ENCODE assay signal across 8 cellular contexts in genomic region chr19:47230122-47230920, GRCh38. TPM values are rescaled to one million over a fixed set of nuclear protein-coding genes. Genes with fewer than 3 reads are reported as not detected.
DNase-seq lines count a peak whose midpoint lies in the region; ATAC-seq and TF ChIP-seq lines count a peak whose summit lies in the region.

No MANE protein-coding gene starts in this region.

- H4K20me1 ChIP-seq in GM23248 (ENCODE audit: insufficient read depth), result no peaks in the 10 kb centered on the region

- H3K36me3 ChIP-seq in GM23248 (ENCODE audit: low read depth) (no peaks in the 10 kb centered on the region; the same call in 1 of the 2 replicates), psoas muscle (ENCODE audit: insufficient read depth in 1 of 2, low read depth in 1 of 2) (peaks cover 0 to 4% of the 10 kb centered on the region in 2 donors)

- POLR2A ChIA-PET in RWPE1 (lab: Yijun Ruan, JAX; ENCODE audit: low non-redundant PET), result no interaction called here

- H3K27me3 ChIP-seq in GM23248 (replicated peaks; ENCODE audit: insufficient read depth) (no peaks in the 10 kb centered on the region), psoas muscle (ENCODE audit: insufficient read depth in 3 of 3, low read length in 2 of 3) (no peaks in the 10 kb centered on the region)

- H3K4me3 ChIP-seq in GM23248 (peak overlapping the region; percentile 83), psoas muscle (peak overlapping the region; percentile 99)

- peaks cover 35% of the 10 kb centered on the region for H3K79me2 ChIP-seq in GM23248 (ENCODE audit: insufficient read depth)

- H3K9ac ChIP-seq in GM23248, result peak overlapping the region; percentile 85

- no peaks in the 10 kb centered on the region for H3K9me2 ChIP-seq in GM23248 (ENCODE audit: insufficient read depth)

- in situ Hi-C loops in GM23248 (cut with MboI), result no loop called here

- peaks cover 32% of the 10 kb centered on the region for H3F3A ChIP-seq in GM23248 (ENCODE audit: insufficient read depth)

- 1 to 2% methylated on average over 63 of the region's 82 CpGs for WGBS in GM23248 (ENCODE audit: low coverage in 1 of 2, low lambda C conversion rate in 2 of 2, missing lambda C conversion rate in 2 of 2), 2 experiments
- WGBS in psoas muscle, 3 donors, result 1 to 3% (median 1%) methylated on average over 34 to 82 of the region's 82 CpGs

- DNase-seq in AML-193 (lab: John Stamatoyannopoulos, UW), result peak; percentile 9 to 10
- DNase-seq in GM23248, result peak; percentile 75
- peak; percentile 47 for DNase-seq in RWPE1 (ENCODE audit: low spot score)
- DNase-seq in activated naive CD8-positive, alpha-beta T cell treated with anti-CD3 and anti-CD28 coated beads, Interleukin-2, amount 50 U/mL, for 16 hours (ENCODE audit: low read depth, low spot score), result peak; percentile 53
- DNase-seq in left ventricle myocardium superior, result peak; percentile 82
- peak; percentile 77 to 89 for DNase-seq in psoas muscle
- no peak for DNase-seq in SKM-1 treated with dmso at 0.1 percent for 144 hours (lab: John Stamatoyannopoulos, UW; ENCODE audit: unreplicated experiment)

- CTCF ChIA-PET in RWPE1 (lab: Yijun Ruan, JAX), result interaction anchor here (0.6 kb wide), 1 partner anchor 17 kb away, joined by 3 read pairs; no protein-coding TSS in a partner anchor

- peak; percentile 94 for TF ChIP-seq CTCF in RWPE1 (conservative IDR thresholded peaks at IDR 0.05; ENCODE audit: low read depth)
- TF ChIP-seq CTCF in psoas muscle (IDR thresholded peaks at IDR 0.05), result peak; percentile 94

- peak overlapping the region; percentile 87 for H3K4me2 ChIP-seq in GM23248 (ENCODE audit: unreplicated experiment)

- H3K27ac ChIP-seq in GM23248, result peak overlapping the region; percentile 92
- peak overlapping the region; percentile 99 for H3K27ac ChIP-seq in RWPE1
- peak overlapping the region; percentile 100 for H3K27ac ChIP-seq in psoas muscle

- H3K4me1 ChIP-seq in GM23248 (ENCODE audit: insufficient read depth) (peaks cover 21% of the 10 kb centered on the region; the same call in 1 of the 2 replicates), psoas muscle (peaks cover 13% of the 10 kb centered on the region)

- no peaks in the 10 kb centered on the region for H3K9me3 ChIP-seq in GM23248 (ENCODE audit: low read depth)
- no peaks in the 10 kb centered on the region for H3K9me3 ChIP-seq in psoas muscle

- ATAC-seq in left ventricle myocardium superior, result no peak
- peak in 2 of 4 donors; percentile 2 to 9 for ATAC-seq in psoas muscle
- no peak for ATAC-seq in GM21529 (IDR thresholded peaks at IDR 0.05; ENCODE audit: unreplicated experiment)

- intact Hi-C loops in left ventricle myocardium superior (cut with micrococcal nuclease) (no loop called here), psoas muscle (cut with DNase I) (no loop called here)

- H2AFZ ChIP-seq in GM23248, result no peak overlapping the region; the same call in 1 of the 2 replicates

RNA-seq across cellular contexts. Expression of gene BBC3, which starts 0.7 kb away (rescaled TPM):
- total RNA-seq in GM23248 (2014; rRNA removed; shearing (Covaris generic)), result 11.9 and 14.6 TPM in 2 replicates
- polyA plus RNA-seq in GM23248 (2016; fragmentation: Nextera tagmentation; extraction: Ambion mirVana) (6.2 and 6.3 TPM in 2 replicates), psoas muscle (1 to 10 TPM; 2.7 to 6.6 (median 2.9) TPM)
- total RNA-seq in left ventricle myocardium superior (5.1 TPM), psoas muscle (10 to 100 TPM in 1 of 4 donors, 1 to 10 TPM in 3; 2.7 to 32.5 (median 4.7) TPM)

RNA-seq across cellular contexts. Expression of gene CCDC9, which starts 26.0 kb away (rescaled TPM):
- total RNA-seq in GM23248 (2014; rRNA removed; shearing (Covaris generic)), result 7.3 and 11.1 TPM in 2 replicates
- polyA plus RNA-seq in GM23248 (2016; fragmentation: Nextera tagmentation; extraction: Ambion mirVana) (4.1 and 5.8 TPM in 2 replicates), psoas muscle (10 to 100 TPM; 18.8 to 28.5 (median 24.0) TPM)
- total RNA-seq in left ventricle myocardium superior (19.2 TPM), psoas muscle (10 to 100 TPM; 16.9 to 28.2 (median 24.2) TPM)

RNA-seq across cellular contexts. Expression of gene INAFM1, which starts 44.4 kb away (rescaled TPM):
- total RNA-seq in GM23248 (2014; rRNA removed; shearing (Covaris generic)), result 2.9 and 5.2 TPM in 2 replicates
- polyA plus RNA-seq in GM23248 (2016; fragmentation: Nextera tagmentation; extraction: Ambion mirVana) (14.1 and 14.5 TPM in 2 replicates), psoas muscle (10 to 100 TPM in 1 of 3 donors, 1 to 10 TPM in 2; 3.6 to 21.2 (median 9.9) TPM)
- total RNA-seq in left ventricle myocardium superior (12.7 TPM), psoas muscle (10 to 100 TPM; 13.6 to 18.9 (median 15.8) TPM)
